Comparison of ENCODE assay signal across 1 cellular context in genomic region chr16:78045865-78046581, GRCh38.
TF ChIP-seq lines count a peak whose summit lies in the region.

No MANE protein-coding gene starts in this region.

TF ChIP-seq in HepG2, 621 proteins besides CTCF, POLR2A, EP300 and RAD21 (continued from another document and continues in another):
- peak; percentile 90 for TF ChIP-seq ZNF503 (CRISPR knock-in tag; IDR thresholded peaks at IDR 0.05)
- TF ChIP-seq KDM4B (CRISPR knock-in tag; IDR thresholded peaks at IDR 0.05), result peak; percentile 99
- peak; percentile 99 for TF ChIP-seq AKNA (CRISPR knock-in tag; IDR thresholded peaks at IDR 0.05; ENCODE audit: borderline replicate concordance)
- TF ChIP-seq ZNF788 (CRISPR knock-in tag; IDR thresholded peaks at IDR 0.05; ENCODE audit: borderline replicate concordance), result peak; percentile 98
- peak; percentile 90; the same call in 1 of the 2 replicates for TF ChIP-seq BRF2 (CRISPR knock-in tag; IDR thresholded peaks at IDR 0.05)
- 0 out of 2 replicates have a peak, but pooled peaks have one; percentile 68 for TF ChIP-seq NR3C1 (CRISPR knock-in tag; IDR thresholded peaks at IDR 0.05)
- TF ChIP-seq JARID2 (CRISPR knock-in tag; IDR thresholded peaks at IDR 0.05; ENCODE audit: insufficient replicate concordance), result peak; percentile 86
- TF ChIP-seq ZNF414 (CRISPR knock-in tag; IDR thresholded peaks at IDR 0.05), result peak; percentile 95; the same call in 1 of the 2 replicates
- TF ChIP-seq ZNF335 (CRISPR knock-in tag; IDR thresholded peaks at IDR 0.05), result peak; percentile 89
- TF ChIP-seq ZNF543 (CRISPR knock-in tag; IDR thresholded peaks at IDR 0.05), result peak; percentile 99
- TF ChIP-seq ATF4 (CRISPR knock-in tag; IDR thresholded peaks at IDR 0.05), result peak in 1 of 2 experiments; percentile 87; a peak in 2 of 4 replicates
- TF ChIP-seq HMGXB4 (CRISPR knock-in tag; IDR thresholded peaks at IDR 0.05; ENCODE audit: borderline replicate concordance in 1 of 2, low read depth in 1 of 2), result peak; percentile 49 to 84; a peak in 3 of 4 replicates
- TF ChIP-seq ZNF841 (CRISPR knock-in tag; IDR thresholded peaks at IDR 0.05; ENCODE audit: borderline replicate concordance), result peak; percentile 96
- peak in 1 of 2 experiments; percentile 100 for TF ChIP-seq REST (IDR thresholded peaks at IDR 0.05; ENCODE audit: borderline replicate concordance in 1 of 2, low read depth in 1 of 2, low read length in 2 of 2)
- TF ChIP-seq GMEB1 (CRISPR knock-in tag; IDR thresholded peaks at IDR 0.05; ENCODE audit: borderline replicate concordance), result no peak
- peak; percentile 96 for TF ChIP-seq SPEN (CRISPR knock-in tag; IDR thresholded peaks at IDR 0.05; ENCODE audit: low read depth)
- TF ChIP-seq GZF1 (CRISPR knock-in tag; IDR thresholded peaks at IDR 0.05), result peak; percentile 91; the same call in 1 of the 2 replicates
- TF ChIP-seq ATF7 (IDR thresholded peaks at IDR 0.05), result no peak
- TF ChIP-seq ATF7 (CRISPR knock-in tag; IDR thresholded peaks at IDR 0.05), result peak; percentile 58; the same call in 1 of the 2 replicates
- TF ChIP-seq ZNF691 (CRISPR knock-in tag; IDR thresholded peaks at IDR 0.05; ENCODE audit: borderline replicate concordance, low read depth), result peak; percentile 99
- peak; percentile 96 for TF ChIP-seq ZNF296 (CRISPR knock-in tag; conservative IDR thresholded peaks at IDR 0.05)
- peak; percentile 95 for TF ChIP-seq ZMAT5 (CRISPR knock-in tag; IDR thresholded peaks at IDR 0.05; ENCODE audit: borderline replicate concordance, low read depth)
- TF ChIP-seq ZNF275 (CRISPR knock-in tag; IDR thresholded peaks at IDR 0.05; ENCODE audit: borderline replicate concordance), result peak; percentile 99
- TF ChIP-seq SMAD1 (CRISPR knock-in tag; IDR thresholded peaks at IDR 0.05; ENCODE audit: borderline replicate concordance, low read depth), result peak; percentile 99
- TF ChIP-seq GPBP1L1 (CRISPR knock-in tag; IDR thresholded peaks at IDR 0.05), result no peak
- peak; percentile 90 for TF ChIP-seq SIX4 (CRISPR knock-in tag; IDR thresholded peaks at IDR 0.05)
- peak; percentile 47; the same call in 1 of the 2 replicates for TF ChIP-seq NR2C2 (CRISPR knock-in tag; IDR thresholded peaks at IDR 0.05; ENCODE audit: borderline replicate concordance)
- no peak for TF ChIP-seq MAZ (IDR thresholded peaks at IDR 0.05; ENCODE audit: borderline replicate concordance, low read depth, low read length)
- TF ChIP-seq MAZ (CRISPR knock-in tag; IDR thresholded peaks at IDR 0.05; ENCODE audit: low read depth), result peak; percentile 98
- no peak; a peak in 1 of 4 replicates for TF ChIP-seq NR2F1 (CRISPR knock-in tag; IDR thresholded peaks at IDR 0.05)
- no peak for TF ChIP-seq ZNF33A (CRISPR knock-in tag; IDR thresholded peaks at IDR 0.05; ENCODE audit: borderline replicate concordance)
- no peak for TF ChIP-seq PCBP2 (optimal IDR thresholded peaks at IDR 0.05; ENCODE audit: low read depth, low read length, poor library complexity, severe bottlenecking)
- TF ChIP-seq ARID2 (CRISPR knock-in tag; IDR thresholded peaks at IDR 0.05; ENCODE audit: borderline replicate concordance), result peak; percentile 100
